8 cellular contexts compared by ENCODE assay signal in genomic region chr1:15952317-15953258, GRCh38. TPM values are rescaled to one million over a fixed set of nuclear protein-coding genes. Genes with fewer than 3 reads are reported as not detected.
DNase-seq lines count a peak whose midpoint lies in the region; ATAC-seq and TF ChIP-seq lines count a peak whose summit lies in the region.

No MANE protein-coding gene starts in this region.

- peaks cover 8% of the 10 kb centered on the region for H3K36me3 ChIP-seq in A673 (ENCODE audit: insufficient read depth, low read length, poor library complexity, severe bottlenecking)

- intact Hi-C loops in A673 (cut with micrococcal nuclease; ENCODE audit: unreplicated experiment) = no loop called here

- no peaks in the 10 kb centered on the region for H3K9me3 Mint-ChIP-seq in HFFc6
- no peaks in the 10 kb centered on the region for H3K9me3 Mint-ChIP-seq in activated T-cell treated with anti-CD3 and anti-CD28 coated beads, Interleukin-2, amount 50 U/mL, for 72 hours

- H3K4me1 ChIP-seq in A673 (ENCODE audit: insufficient read depth, low read length, poor library complexity, severe bottlenecking) = peaks cover 62% of the 10 kb centered on the region

- no peaks in the 10 kb centered on the region; the same call in 1 of the 2 replicates for H3K27me3 Mint-ChIP-seq in HFFc6 (ENCODE audit: insufficient read depth)
- H3K27me3 Mint-ChIP-seq in activated T-cell treated with anti-CD3 and anti-CD28 coated beads, Interleukin-2, amount 50 U/mL, for 72 hours (ENCODE audit: low read depth) = no peaks in the 10 kb centered on the region

- no peak overlapping the region for H3K4me3 ChIP-seq in A673 (ENCODE audit: low read depth, low read length, poor library complexity, severe bottlenecking)

- peak overlapping the region; percentile 100 for H3K27ac Mint-ChIP-seq in HFFc6
- H3K27ac Mint-ChIP-seq in activated T-cell treated with anti-CD3 and anti-CD28 coated beads, Interleukin-2, amount 50 U/mL, for 72 hours = peak overlapping the region; percentile 14

- peak; percentile 36 to 41 for ATAC-seq in activated T-cell treated with anti-CD3 and anti-CD28 coated beads, Interleukin-2, amount 50 U/mL, for 72 hours (replicated peaks in 1 of 2)
- ATAC-seq in HG02981 (IDR thresholded peaks at IDR 0.05; ENCODE audit: unreplicated experiment) = no peak

- BruUV-seq in A673 (replicated peaks; lab: Mats Ljungman, UMichigan) = no TSS peak

- TF ChIP-seq CTCF in A673 (conservative IDR thresholded peaks at IDR 0.05; ENCODE audit: low read depth, low read length) = no peak
- 0 out of 2 replicates have a peak, but pooled peaks have one; percentile 6 for TF ChIP-seq CTCF in HFFc6 (IDR thresholded peaks at IDR 0.05)

- H3K27me3 ChIP-seq in A673 (replicated peaks; ENCODE audit: insufficient read depth, low read depth, low read length, poor library complexity) = no peaks in the 10 kb centered on the region

- peaks cover 95% of the 10 kb centered on the region for H3K4me1 Mint-ChIP-seq in HFFc6 (ENCODE audit: low read depth)
- H3K4me1 Mint-ChIP-seq in activated T-cell treated with anti-CD3 and anti-CD28 coated beads, Interleukin-2, amount 50 U/mL, for 72 hours (ENCODE audit: low read depth) = peaks cover 98% of the 10 kb centered on the region

- peaks cover 24% of the 10 kb centered on the region; the same call in 1 of the 2 replicates for H3K36me3 Mint-ChIP-seq in HFFc6 (ENCODE audit: low read depth)
- peaks cover 4 to 8% of the 10 kb centered on the region in 2 donors for H3K36me3 Mint-ChIP-seq in activated T-cell treated with anti-CD3 and anti-CD28 coated beads, Interleukin-2, amount 50 U/mL, for 72 hours (ENCODE audit: insufficient read depth in 2 of 2)

- peak overlapping the region; percentile 79 for H3K4me3 Mint-ChIP-seq in HFFc6
- peak overlapping the region; percentile 74 to 82 for H3K4me3 Mint-ChIP-seq in activated T-cell treated with anti-CD3 and anti-CD28 coated beads, Interleukin-2, amount 50 U/mL, for 72 hours

- H3K27ac ChIP-seq in A673 (ENCODE audit: low read depth, low read length, poor library complexity, severe bottlenecking) = peak overlapping the region; percentile 32

- POLR2A ChIA-PET in A673 (lab: Charles Lee; ENCODE audit: low non-redundant PET) = no interaction called here

- DNase-seq in A673 (ENCODE audit: low spot score) (peak; percentile 56), HFFc6 (peak; percentile 99), left kidney (ENCODE audit: low read depth, low spot score) (peak; percentile 13), DMS153 treated with DMSO at 0.1 percent for 48 hours (lab: John Stamatoyannopoulos, UW; ENCODE audit: unreplicated experiment) (no peak), epidermal melanocyte (ENCODE audit: insufficient read length, low spot score) (no peak), cerebellum (ENCODE audit: low spot score) (no peak)
- peak; percentile 52 to 70 for DNase-seq in activated T-cell treated with anti-CD3 and anti-CD28 coated beads, Interleukin-2, amount 50 U/mL, for 72 hours

- CTCF ChIA-PET in A673 (lab: Charles Lee) = no interaction called here

- no peaks in the 10 kb centered on the region for H3K9me3 ChIP-seq in A673 (ENCODE audit: low read depth, low read length, poor library complexity, severe bottlenecking)

RNA-seq across cellular contexts. Expression of gene ZBTB17, which starts 23.3 kb away (rescaled TPM):
- total RNA-seq in A673 (2021) (50.1 and 50.3 TPM in 2 replicates), cerebellum (30.9 TPM)
- total RNA-seq in HFFc6 (2021; fragmentation: NEBNext Ultra II Directional; extraction: Animal tissue kit (Norgen Biotek cat#: 25700)) = 10 to 100 TPM; 22.5 to 25.4 (median 24.1) TPM
- 10 to 100 TPM; 76.0 to 84.1 TPM for total RNA-seq in activated T-cell treated with anti-CD3 and anti-CD28 coated beads, Interleukin-2, amount 50 U/mL, for 72 hours

RNA-seq across cellular contexts. Expression of gene SRARP, which starts 51.4 kb away (rescaled TPM):
- not detected in 2 replicates for total RNA-seq in A673 (2021)
- not detected for total RNA-seq in HFFc6 (2021; fragmentation: NEBNext Ultra II Directional; extraction: Animal tissue kit (Norgen Biotek cat#: 25700))
- not detected for total RNA-seq in activated T-cell treated with anti-CD3 and anti-CD28 coated beads, Interleukin-2, amount 50 U/mL, for 72 hours
- total RNA-seq in cerebellum = 0.82 TPM

Comparison
In these comparisons a context has a peak if more than half of its experiments do, and no peak if none do; other contexts are left out.
1. DNase-seq: peak in A673 (single experiment), HFFc6 (single experiment), activated T-cell treated with anti-CD3 and anti-CD28 coated beads, Interleukin-2, amount 50 U/mL, for 72 hours (2 of 2) and left kidney (single experiment); none in DMS153 treated with DMSO at 0.1 percent for 48 hours (single experiment), epidermal melanocyte (single experiment) and cerebellum (single experiment).